Comparison of ENCODE assay signal across 33 cellular contexts in genomic region chr5:1945606-1946005, GRCh38.
"Had no signal": no experiment of that assay in that cellular context is flagged by ENCODE, and none has a peak within 500 bp of the region (broad histone marks: within the 10 kb centered on the region; RNA-seq: fewer than 3 reads in every experiment).

No MANE protein-coding gene starts in this region.

- H3K4me1 Mint-ChIP-seq: activated B cell treated with CpG ODN at 0.5 μM for 24 hours had no signal

- H3K27ac Mint-ChIP-seq: activated B cell treated with CpG ODN at 0.5 μM for 24 hours; activated CD4-positive, alpha-beta memory T cell treated with anti-CD3 and anti-CD28 coated beads for 36 hours; activated naive CD4-positive, alpha-beta T cell treated with anti-CD3 and anti-CD28 coated beads for 36 hours; activated naive CD4-positive, alpha-beta T cell treated with anti-CD3 and anti-CD28 coated beads, Interleukin-2, amount 50 U/mL, for 72 hours; activated T-helper 1 cell treated with anti-CD3 and anti-CD28 coated beads, Interleukin-12 subunit alpha, Interleukin-12 subunit beta, Interleukin-2, Interleukin-4 antibody, amounts not matched to agents 30 ng/mL and 10 ng/mL and 1 ng/mL, durations not matched to agents 14 hours and 24 hours and 36 hours had no signal

- H3K9me3 Mint-ChIP-seq: activated CD4-positive, alpha-beta memory T cell treated with anti-CD3 and anti-CD28 coated beads for 36 hours; activated naive CD4-positive, alpha-beta T cell treated with anti-CD3 and anti-CD28 coated beads for 36 hours; activated naive CD4-positive, alpha-beta T cell treated with anti-CD3 and anti-CD28 coated beads, Interleukin-2, amount 50 U/mL, for 72 hours; activated T-cell treated with anti-CD3 and anti-CD28 coated beads, Interleukin-2, amount 50 U/mL, for 4 hours; activated T-helper 1 cell treated with anti-CD3 and anti-CD28 coated beads, Interleukin-12 subunit alpha, Interleukin-12 subunit beta, Interleukin-2, Interleukin-4 antibody, amounts not matched to agents 30 ng/mL and 10 ng/mL and 1 ng/mL, durations not matched to agents 14 hours and 24 hours and 36 hours had no signal

- H3K36me3 ChIP-seq: adrenal gland, breast epithelium, MG63 had no signal

- H3K4me2 ChIP-seq: PC-9 had no signal

- H3K9me3 ChIP-seq: adrenal gland, body of pancreas, breast epithelium, MG63 had no signal

- H3K36me3 Mint-ChIP-seq: activated CD4-positive, alpha-beta memory T cell treated with anti-CD3 and anti-CD28 coated beads for 36 hours; activated naive CD4-positive, alpha-beta T cell treated with anti-CD3 and anti-CD28 coated beads, Interleukin-2, amount 50 U/mL, for 72 hours had no signal

- H3K4me3 Mint-ChIP-seq: activated B cell treated with CpG ODN at 0.5 μM for 24 hours; activated CD4-positive, alpha-beta memory T cell treated with anti-CD3 and anti-CD28 coated beads for 36 hours; activated naive CD4-positive, alpha-beta T cell treated with anti-CD3 and anti-CD28 coated beads for 36 hours; activated T-cell treated with anti-CD3 and anti-CD28 coated beads, Interleukin-2, amount 50 U/mL, for 4 hours; activated T-helper 1 cell treated with anti-CD3 and anti-CD28 coated beads, Interleukin-12 subunit alpha, Interleukin-12 subunit beta, Interleukin-2, Interleukin-4 antibody, amounts not matched to agents 30 ng/mL and 10 ng/mL and 1 ng/mL, durations not matched to agents 14 hours and 24 hours and 36 hours had no signal

- H3K27me3 ChIP-seq: body of pancreas, breast epithelium, MG63 had no signal

- DNase-seq: activated B cell treated with CpG ODN at 0.5 μM for 24 hours; activated CD4-positive, alpha-beta memory T cell treated with anti-CD3 and anti-CD28 coated beads for 36 hours; activated CD4-positive, alpha-beta T cell treated with anti-CD3 and anti-CD28 coated beads for 4 hours; activated CD4-positive, alpha-beta T cell treated with anti-CD3 and anti-CD28 coated beads, Interleukin-2, amount 50 U/mL, for 1 hour; activated CD4-positive, CD25-positive, alpha-beta regulatory T cell treated with anti-CD3 and anti-CD28 coated beads, Interleukin-2, amount 50 U/mL, for 72 hours; activated CD8-positive, alpha-beta memory T cell treated with anti-CD3 and anti-CD28 coated beads, Interleukin-2, amount 50 U/mL, for 4 hours; activated gamma-delta T cell treated with Interleukin-2 at 50 U/mL for 16 hours; activated naive CD4-positive, alpha-beta T cell treated with anti-CD3 and anti-CD28 coated beads for 36 hours; activated T-cell treated with anti-CD3 and anti-CD28 coated beads for 4 hours; activated T-cell treated with anti-CD3 and anti-CD28 coated beads, Interleukin-2, amount 50 U/mL, for 4 hours; adrenal gland; body of pancreas; central memory CD4-positive, alpha-beta T cell; Kasumi-1; KG1; MG63; NCI-H1048; NCI-H1436 treated with DMSO at 0.1 percent for 48 hours; NCI-H1694 treated with DMSO at 0.1 percent for 48 hours; NCI-H2029; NCI-H345; NCI-H524 treated with DMSO at 0.1 percent for 48 hours; NCI-H748 treated with DMSO at 0.1 percent for 48 hours; PC-9; SW 1271; T-helper 1 cell; T-helper 2 cell; T-helper 9 cell had no signal

- H3K4me3 ChIP-seq: adrenal gland, body of pancreas, breast epithelium, MG63, PC-9 had no signal

- ATAC-seq: activated naive CD4-positive, alpha-beta T cell treated with anti-CD3 and anti-CD28 coated beads, Interleukin-2, amount 50 U/mL, for 72 hours; body of pancreas had no signal

- H3K27ac ChIP-seq: adrenal gland, body of pancreas, breast epithelium, PC-9, RWPE1, VCaP had no signal

- H3K4me1 ChIP-seq: adrenal gland, body of pancreas, breast epithelium had no signal
